Comparison of ENCODE assay signal across 9 cellular contexts in genomic region chr10:79608505-79609375, GRCh38. TPM values are rescaled to one million over a fixed set of nuclear protein-coding genes. Genes with fewer than 3 reads are reported as not detected.
DNase-seq lines count a peak whose midpoint lies in the region; ATAC-seq, FAIRE-seq and TF ChIP-seq lines count a peak whose summit lies in the region.
"Had no signal": no experiment of that assay in that cellular context is flagged by ENCODE, and none has a peak within 500 bp of the region (broad histone marks: within the 10 kb centered on the region; RNA-seq: fewer than 3 reads in every experiment).

No MANE protein-coding gene starts in this region.

- DNase-seq in NCI-H2227 (lab: John Stamatoyannopoulos, UW; ENCODE audit: unreplicated experiment) (peak; percentile 4), NCI-H2227 treated with DMSO at 0.1 percent for 48 hours (lab: John Stamatoyannopoulos, UW) (no peak), HTR-8/SVneo (ENCODE audit: insufficient read length, low spot score) (peak; percentile 56), foreskin fibroblast (peak; percentile 4 to 54), spleen (no peak)
- DNase-seq in activated CD4-positive, alpha-beta T cell treated with anti-CD3 and anti-CD28 coated beads, Interleukin-2, amount 50 U/mL, for 4 hours, result peak; percentile 13 to 24
- no peak for DNase-seq in stimulated activated naive CD4-positive, alpha-beta T cell treated with Interleukin-2 at 50 U/mL for 16 hours (lab: John Stamatoyannopoulos, UW)

- intact Hi-C loops in spleen (cut with DNase I; ENCODE audit: low total_unique reads), result no loop called here

- FAIRE-seq in HTR-8/SVneo (lab: Jason Lieb, UNC), result peak; percentile 63

- no peaks in the 10 kb centered on the region for H3K36me3 ChIP-seq in spleen

- TF ChIP-seq POLR2A in spleen (IDR thresholded peaks at IDR 0.05), result no peak

- TF ChIP-seq CTCF in foreskin fibroblast (IDR thresholded peaks at IDR 0.05; ENCODE audit: low read depth, low read length), result peak; percentile 38
- peak in 9 of 11 experiments; percentile 34 to 64 (median 51) for TF ChIP-seq CTCF in spleen (IDR thresholded peaks at IDR 0.05 in 8 of 11, conservative IDR thresholded peaks at IDR 0.05 in 3 of 11)

- no peaks in the 10 kb centered on the region for H3K27me3 ChIP-seq in spleen (replicated peaks in 1 of 7)

- H3K4me1 ChIP-seq in spleen, result peaks cover 0 to 11% (median 0%) of the 10 kb centered on the region in 6 donors

- H3K27ac ChIP-seq in spleen, result no peak overlapping the region

- 57 to 72% (median 62%) methylated on average over 20 of the region's 20 CpGs for WGBS in spleen, 5 donors

- H3K4me3 ChIP-seq in foreskin fibroblast (ENCODE audit: low read depth in 1 of 2, low read length in 2 of 2) (no peak overlapping the region), spleen (no peak overlapping the region)

- H3K9me3 ChIP-seq in spleen, result no peaks in the 10 kb centered on the region

- no peak for ATAC-seq in GM21786 (IDR thresholded peaks at IDR 0.05; ENCODE audit: unreplicated experiment)

RNA-seq across cellular contexts. Expression of gene SFTPA1, which starts 2.0 kb away (rescaled TPM):
- 1 to 10 TPM in 1 of 7 donors, not detected in 6; 1.4 TPM for total RNA-seq in spleen
- polyA plus RNA-seq in spleen, result 1 to 10 TPM in 1 of 3 donors, under 1 TPM in 2; 0.30 to 1.4 (median 0.80) TPM
- total RNA-seq: activated CD8-positive, alpha-beta memory T cell treated with anti-CD3 and anti-CD28 coated beads for 36 hours had no signal

RNA-seq across cellular contexts. Expression of gene SFTPA2, which starts 48.5 kb away (rescaled TPM):
- 1 to 10 TPM in 1 of 7 donors, under 1 TPM in 1, not detected in 5; 0.39 to 2.9 TPM for total RNA-seq in spleen
- polyA plus RNA-seq in spleen, result 1 to 10 TPM in 1 of 3 donors, under 1 TPM in 2; 0.54 to 5.7 (median 0.99) TPM
- total RNA-seq: activated CD8-positive, alpha-beta memory T cell treated with anti-CD3 and anti-CD28 coated beads for 36 hours had no signal

Comparison
In these comparisons a context has a peak if more than half of its experiments do, and no peak if none do; other contexts are left out.
1. DNase-seq: peak in NCI-H2227 (single experiment), HTR-8/SVneo (single experiment), activated CD4-positive, alpha-beta T cell treated with anti-CD3 and anti-CD28 coated beads, Interleukin-2, amount 50 U/mL, for 4 hours (2 of 2) and foreskin fibroblast (2 of 2); none in NCI-H2227 treated with DMSO at 0.1 percent for 48 hours (single experiment), spleen (single experiment) and stimulated activated naive CD4-positive, alpha-beta T cell treated with Interleukin-2 at 50 U/mL for 16 hours (single experiment).